ENCODE assay signal across 32 cellular contexts in the genomic region with DNA sequence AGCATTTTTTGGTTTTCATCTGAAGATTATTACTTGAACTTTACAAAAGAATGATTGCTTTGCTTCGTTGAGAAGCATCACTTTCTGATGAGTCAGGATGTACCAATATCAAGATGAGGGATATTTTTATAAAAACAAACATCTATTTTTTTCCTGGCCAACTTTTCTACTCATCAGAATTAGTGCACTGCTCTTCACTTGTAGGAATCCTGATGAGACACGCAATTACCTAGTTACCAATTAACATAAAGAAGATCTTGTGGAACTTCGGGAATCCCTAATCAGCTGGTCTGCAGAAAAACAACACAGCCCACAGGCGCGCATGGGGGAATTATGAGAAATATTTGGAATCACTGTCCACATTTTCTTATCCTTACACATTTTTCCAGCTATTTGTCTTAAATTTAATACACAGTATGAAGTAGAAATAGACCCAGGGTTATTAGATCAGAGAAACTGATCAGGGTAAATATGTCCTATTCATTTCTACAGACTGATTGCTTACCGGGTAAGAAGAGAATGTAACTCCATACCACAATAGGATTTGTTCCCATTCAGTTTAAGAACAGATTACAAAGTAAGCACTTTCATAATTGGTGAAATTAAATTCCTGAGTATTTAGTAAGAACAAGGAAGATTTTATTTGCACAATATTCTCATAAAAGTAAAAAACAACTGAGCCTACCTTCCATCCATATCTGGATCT. TPM values are rescaled to one million over a fixed set of nuclear protein-coding genes. Genes with fewer than 3 reads are reported as not detected.
DNase-seq lines count a peak whose midpoint lies in the region; ATAC-seq and TF ChIP-seq lines count a peak whose summit lies in the region.
"Had no signal": no experiment of that assay in that cellular context is flagged by ENCODE, and none has a peak within 500 bp of the region (broad histone marks: within the 10 kb centered on the region; RNA-seq: fewer than 3 reads in every experiment).

No MANE protein-coding gene starts in this region.

- peak overlapping the region; percentile 24 for H2AFZ ChIP-seq in ACC112 (ENCODE audit: low read length, unreplicated experiment)

- no peak overlapping the region for H3K4me3 ChIP-seq in ACC112 (ENCODE audit: low read depth, low read length)
- H3K4me3 ChIP-seq: breast epithelium, gastroesophageal sphincter, left lung, Peyer's patch, vagina had no signal

- no peaks in the 10 kb centered on the region for H3K36me3 ChIP-seq in ACC112 (ENCODE audit: insufficient read depth, low read length)
- H3K36me3 ChIP-seq: breast epithelium, gastroesophageal sphincter, left lung, neutrophil, Peyer's patch, vagina had no signal

- peaks cover 5% of the 10 kb centered on the region; the same call in 1 of the 2 replicates for H3K36me3 Mint-ChIP-seq in HFFc6 (ENCODE audit: low read depth)
- no peaks in the 10 kb centered on the region for H3K36me3 Mint-ChIP-seq in nephron (ENCODE audit: low read depth)
- H3K36me3 Mint-ChIP-seq in nephron progenitor cell (ENCODE audit: low read depth) = no peaks in the 10 kb centered on the region
- H3K36me3 Mint-ChIP-seq: activated naive CD4-positive, alpha-beta T cell treated with anti-CD3 and anti-CD28 coated beads, Interleukin-2, amount 50 U/mL, for 24 hours; CD4-positive, CD25-positive, alpha-beta regulatory T cell had no signal

- H3K27ac Mint-ChIP-seq in HFFc6 (peak overlapping the region; percentile 72), nephron (peak overlapping the region; percentile 79 to 96 (median 83)), nephron progenitor cell (no peak overlapping the region)
- H3K27ac Mint-ChIP-seq: activated CD8-positive, alpha-beta T cell treated with anti-CD3 and anti-CD28 coated beads, Interleukin-2, amount 10 ng/mL, durations not matched to agents 7 days and 5 days; activated naive CD4-positive, alpha-beta T cell treated with anti-CD3 and anti-CD28 coated beads, Interleukin-2, amount 50 U/mL, for 24 hours; activated T-helper 17 cell treated with anti-CD3 and anti-CD28 coated beads, Interleukin-2, amount 50 U/mL, for 72 hours; CD4-positive, CD25-positive, alpha-beta regulatory T cell; stimulated activated naive CD8-positive, alpha-beta T cell treated with anti-CD3 and anti-CD28 coated beads, Interleukin-15, amount 100 ng/mL, for 72 hours had no signal

- peak overlapping the region; percentile 64 for H3K4me3 Mint-ChIP-seq in HFFc6
- H3K4me3 Mint-ChIP-seq in nephron = peak overlapping the region in 1 of 3 experiments; percentile 1
- no peak overlapping the region for H3K4me3 Mint-ChIP-seq in nephron progenitor cell
- H3K4me3 Mint-ChIP-seq: activated CD8-positive, alpha-beta T cell treated with anti-CD3 and anti-CD28 coated beads, Interleukin-2, amount 10 ng/mL, durations not matched to agents 7 days and 5 days; activated naive CD4-positive, alpha-beta T cell treated with anti-CD3 and anti-CD28 coated beads, Interleukin-2, amount 50 U/mL, for 24 hours; activated T-helper 17 cell treated with anti-CD3 and anti-CD28 coated beads, Interleukin-2, amount 50 U/mL, for 72 hours; CD4-positive, CD25-positive, alpha-beta regulatory T cell; stimulated activated naive CD8-positive, alpha-beta T cell treated with anti-CD3 and anti-CD28 coated beads, Interleukin-15, amount 100 ng/mL, for 72 hours had no signal

- H3K79me2 ChIP-seq in ACC112 (ENCODE audit: control insufficient read depth, insufficient read depth, low read length, unreplicated experiment) = no peaks in the 10 kb centered on the region

- H3K4me1 Mint-ChIP-seq in HFFc6 (ENCODE audit: low read depth) (peaks cover 56% of the 10 kb centered on the region), nephron (peaks cover 7% of the 10 kb centered on the region), nephron progenitor cell (peaks cover 17% of the 10 kb centered on the region)
- H3K4me1 Mint-ChIP-seq: activated naive CD4-positive, alpha-beta T cell treated with anti-CD3 and anti-CD28 coated beads, Interleukin-2, amount 50 U/mL, for 24 hours; activated T-helper 17 cell treated with anti-CD3 and anti-CD28 coated beads, Interleukin-2, amount 50 U/mL, for 72 hours; CD4-positive, CD25-positive, alpha-beta regulatory T cell; stimulated activated naive CD8-positive, alpha-beta T cell treated with anti-CD3 and anti-CD28 coated beads, Interleukin-15, amount 100 ng/mL, for 72 hours had no signal

- TF ChIP-seq CTCF in HFFc6 (IDR thresholded peaks at IDR 0.05) = no peak
- TF ChIP-seq CTCF in nephron (IDR thresholded peaks at IDR 0.05; ENCODE audit: unreplicated experiment in 3 of 3) = no peak
- no peak for TF ChIP-seq CTCF in nephron progenitor cell (IDR thresholded peaks at IDR 0.05)

- no peaks in the 10 kb centered on the region for H3K27me3 ChIP-seq in ACC112 (ENCODE audit: insufficient read depth, low read length)
- H3K27me3 ChIP-seq: breast epithelium, left lung, Peyer's patch, vagina had no signal

- no peak for ATAC-seq in HG03280 (IDR thresholded peaks at IDR 0.05; ENCODE audit: unreplicated experiment)
- ATAC-seq: activated CD8-positive, alpha-beta T cell treated with anti-CD3 and anti-CD28 coated beads, Interleukin-2, amount 10 ng/mL, durations not matched to agents 7 days and 5 days; gastroesophageal sphincter; stimulated activated naive CD8-positive, alpha-beta T cell treated with anti-CD3 and anti-CD28 coated beads, Interleukin-15, amount 100 ng/mL, for 72 hours had no signal

- H3K9me3 Mint-ChIP-seq in HFFc6 (no peaks in the 10 kb centered on the region), nephron (no peaks in the 10 kb centered on the region), nephron progenitor cell (no peaks in the 10 kb centered on the region)
- H3K9me3 Mint-ChIP-seq: activated naive CD4-positive, alpha-beta T cell treated with anti-CD3 and anti-CD28 coated beads, Interleukin-2, amount 50 U/mL, for 24 hours; activated T-helper 17 cell treated with anti-CD3 and anti-CD28 coated beads, Interleukin-2, amount 50 U/mL, for 72 hours; stimulated activated naive CD8-positive, alpha-beta T cell treated with anti-CD3 and anti-CD28 coated beads, Interleukin-15, amount 100 ng/mL, for 72 hours had no signal

- DNase-seq in HFFc6 (peak; percentile 64), hepatic stellate cell (ENCODE audit: low spot score) (peak; percentile 14), nephron progenitor cell (no peak), pons (ENCODE audit: low spot score) (no peak)
- no peak for DNase-seq in stimulated activated CD4-positive, alpha-beta T cell treated with anti-CD3 and anti-CD28 coated beads, Interleukin-2, amount 100 ng/mL, for 48 hours
- DNase-seq: activated CD4-positive, alpha-beta T cell treated with anti-CD3 and anti-CD28 coated beads for 4 hours; activated CD8-positive, alpha-beta T cell treated with anti-CD3 and anti-CD28 coated beads, Interleukin-2, amount 10 ng/mL, durations not matched to agents 7 days and 5 days; AML-193; CD4-positive, CD25-positive, alpha-beta regulatory T cell; HCEC 1CT; hippocampal formation; Kasumi-1; left lung; MV-4-11; NCI-H1436 treated with DMSO at 0.1 percent for 48 hours; NCI-H226; NCI-H69; SIG-M5; stimulated activated CD4-positive, alpha-beta T cell treated with anti-CD3 and anti-CD28 coated beads, Interleukin-2, amount 100 ng/mL, for 24 hours; stimulated activated CD8-positive, alpha-beta memory T cell treated with anti-CD3 and anti-CD28 coated beads, Interleukin-4, amount 100 ng/mL, for 48 hours; stimulated activated naive CD8-positive, alpha-beta T cell treated with anti-CD3 and anti-CD28 coated beads, Interleukin-15, amount 100 ng/mL, for 72 hours; SW 1271 had no signal

- H3K4me1 ChIP-seq in ACC112 (ENCODE audit: control insufficient read depth, insufficient read depth, low read length, unreplicated experiment) = peaks cover 15% of the 10 kb centered on the region
- H3K4me1 ChIP-seq: breast epithelium, gastroesophageal sphincter, left lung, Peyer's patch, vagina had no signal

- H3K27me3 Mint-ChIP-seq in HFFc6 (ENCODE audit: insufficient read depth) (no peaks in the 10 kb centered on the region; the same call in 1 of the 2 replicates), nephron (ENCODE audit: low read depth) (no peaks in the 10 kb centered on the region), nephron progenitor cell (ENCODE audit: low read depth, poor library complexity) (peaks cover 2% of the 10 kb centered on the region)

- H3K27ac ChIP-seq in ACC112 (ENCODE audit: low read depth, low read length) = no peak overlapping the region
- H3K27ac ChIP-seq: breast epithelium, gastroesophageal sphincter, left lung, neutrophil, Peyer's patch, vagina had no signal

RNA-seq across cellular contexts. Expression of a gene that starts 50.9 kb away (rescaled TPM):
- 1 to 10 TPM in 5 of 6 experiments, under 1 TPM in 1; 0.94 to 6.4 (median 2.1) TPM for total RNA-seq in HFFc6 (2021; fragmentation: NEBNext Ultra II Directional; extraction: Animal tissue kit (Norgen Biotek cat#: 25700))

Comparison
In these comparisons a context has a peak if more than half of its experiments do, and no peak if none do; other contexts are left out.
1. DNase-seq: peak in HFFc6 (single experiment) and hepatic stellate cell (single experiment); none in nephron progenitor cell (single experiment), pons (single experiment) and stimulated activated CD4-positive, alpha-beta T cell treated with anti-CD3 and anti-CD28 coated beads, Interleukin-2, amount 100 ng/mL, for 48 hours (0 of 2).